In the genomic region with DNA sequence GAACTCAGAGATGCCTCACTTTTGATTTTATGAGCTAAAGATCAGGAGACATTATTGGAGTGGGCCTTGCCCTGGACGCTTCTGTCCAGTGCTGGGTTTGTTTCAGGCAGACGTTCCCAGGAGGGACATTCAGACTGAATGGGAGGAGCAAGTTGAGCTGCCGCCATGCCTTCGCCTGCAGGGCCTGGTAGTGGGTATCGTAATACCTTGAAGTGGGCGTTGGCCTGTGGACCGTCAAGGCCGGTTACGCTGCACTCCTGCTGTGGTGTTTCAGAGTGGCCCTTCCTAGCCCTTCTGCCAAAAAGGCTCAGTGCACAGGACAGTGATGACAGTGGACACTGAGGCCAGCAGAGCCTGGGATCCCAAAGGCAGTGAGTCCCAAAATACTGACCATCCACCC, we compare ENCODE assay signal across 22 cellular contexts. TPM values are rescaled to one million over a fixed set of nuclear protein-coding genes. Genes with fewer than 3 reads are reported as not detected.
DNase-seq lines count a peak whose midpoint lies in the region; ATAC-seq and TF ChIP-seq lines count a peak whose summit lies in the region.
"Had no signal": no experiment of that assay in that cellular context is flagged by ENCODE, and none has a peak within 500 bp of the region (broad histone marks: within the 10 kb centered on the region; RNA-seq: fewer than 3 reads in every experiment).

No MANE protein-coding gene starts in this region.

- H3K4me3 ChIP-seq in mucosa of stomach (ENCODE audit: low read length) (no peak overlapping the region), stomach (no peak overlapping the region)
- H3K4me3 ChIP-seq: GM12878, HAP-1, MG63 had no signal

- H3K4me1 Mint-ChIP-seq in WTC11 (peaks cover 22% of the 10 kb centered on the region), progenitor cell of endocrine pancreas (ENCODE audit: low read depth) (peaks cover 24% of the 10 kb centered on the region), immature natural killer cell (no peaks in the 10 kb centered on the region)

- TF ChIP-seq EP300 in stomach (IDR thresholded peaks at IDR 0.05) = no peak

- H3K27me3 Mint-ChIP-seq in WTC11 (ENCODE audit: low read depth) = peaks cover 24% of the 10 kb centered on the region
- H3K27me3 Mint-ChIP-seq in progenitor cell of endocrine pancreas = peaks cover 40% of the 10 kb centered on the region
- H3K27me3 Mint-ChIP-seq in immature natural killer cell (ENCODE audit: low read depth in 3 of 3) = peaks cover 6 to 22% (median 18%) of the 10 kb centered on the region in 3 donors

- H3K9me3 Mint-ChIP-seq in WTC11 = no peaks in the 10 kb centered on the region
- no peaks in the 10 kb centered on the region for H3K9me3 Mint-ChIP-seq in progenitor cell of endocrine pancreas (ENCODE audit: low read depth)
- peaks cover 0 to 6% (median 0%) of the 10 kb centered on the region in 6 donors for H3K9me3 Mint-ChIP-seq in immature natural killer cell
- H3K9me3 Mint-ChIP-seq: CD4-positive, alpha-beta T cell; IgD-negative memory B cell had no signal

- ATAC-seq in WTC11 = no peak
- ATAC-seq: GM12878, PC-3, SK-N-SH treated with all-trans-retinoic acid at 6 μM for 48 hours had no signal

- DNase-seq in COLO668 (lab: John Stamatoyannopoulos, UW; ENCODE audit: unreplicated experiment) = peak; percentile 52
- DNase-seq in NCI-H2196 treated with DMSO at 0.1 percent for 48 hours (lab: John Stamatoyannopoulos, UW; ENCODE audit: unreplicated experiment) = peak; percentile 40
- no peak for DNase-seq in WTC11 (ENCODE audit: low spot score)
- DNase-seq in stomach = no peak
- no peak for DNase-seq in progenitor cell of endocrine pancreas (ENCODE audit: low spot score, unreplicated experiment)
- no peak for DNase-seq in immature natural killer cell
- DNase-seq: CD4-positive, alpha-beta T cell; EL; Karpas-422; MG63; NCI-H1092; NCI-H1436 treated with DMSO at 0.1 percent for 48 hours; NCI-H774; PC-3; SIG-M5 had no signal

- POLR2A ChIA-PET in WTC11 (lab: Charles Lee) = no interaction called here

- CTCF ChIA-PET in WTC11 (lab: Charles Lee) = interaction anchor here (2.8 to 3.9 kb wide), 2 partner anchors 35 to 51 kb away, joined by 10 to 23 read pairs; no protein-coding TSS in a partner anchor

- intact Hi-C loops in stomach (cut with DNase I; ENCODE audit: low total_unique reads) = no loop called here

- peak overlapping the region; percentile 94 for H3K9ac ChIP-seq in mucosa of stomach (ENCODE audit: low read length)

- 80 to 94% (median 89%) methylated on average over 9 of the region's 9 CpGs for WGBS in stomach, 5 donors

- no peaks in the 10 kb centered on the region for H3K36me3 Mint-ChIP-seq in WTC11
- no peaks in the 10 kb centered on the region for H3K36me3 Mint-ChIP-seq in progenitor cell of endocrine pancreas (ENCODE audit: insufficient read depth)
- no peaks in the 10 kb centered on the region for H3K36me3 Mint-ChIP-seq in immature natural killer cell
- H3K36me3 Mint-ChIP-seq: IgD-negative memory B cell had no signal

- no peak for TF ChIP-seq POLR2A in stomach (IDR thresholded peaks at IDR 0.05)

- peak overlapping the region; percentile 78; the same call in 1 of the 2 replicates for H3K4me3 Mint-ChIP-seq in WTC11
- no peak overlapping the region for H3K4me3 Mint-ChIP-seq in progenitor cell of endocrine pancreas (ENCODE audit: low read depth)
- no peak overlapping the region for H3K4me3 Mint-ChIP-seq in immature natural killer cell
- H3K4me3 Mint-ChIP-seq: CD4-positive, alpha-beta T cell; IgD-negative memory B cell had no signal

- H3K27ac ChIP-seq in stomach = peak overlapping the region in 1 of 5 donors; percentile 2
- H3K27ac ChIP-seq: RWPE1 had no signal

- H3K36me3 ChIP-seq in mucosa of stomach (ENCODE audit: control insufficient read depth, insufficient read depth, low read length) = peaks cover 9% of the 10 kb centered on the region
- H3K36me3 ChIP-seq in stomach = no peaks in the 10 kb centered on the region
- H3K36me3 ChIP-seq: HAP-1, MG63 had no signal

- TF ChIP-seq CTCF in WTC11 (IDR thresholded peaks at IDR 0.05) (no peak), stomach (IDR thresholded peaks at IDR 0.05) (no peak), progenitor cell of endocrine pancreas (IDR thresholded peaks at IDR 0.05; ENCODE audit: unreplicated experiment) (no peak)

- H3K9me3 ChIP-seq in mucosa of stomach (ENCODE audit: control insufficient read depth, low read length) = no peaks in the 10 kb centered on the region
- no peaks in the 10 kb centered on the region for H3K9me3 ChIP-seq in stomach
- H3K9me3 ChIP-seq: MG63 had no signal

- no peak overlapping the region for H3K27ac Mint-ChIP-seq in WTC11
- H3K27ac Mint-ChIP-seq in progenitor cell of endocrine pancreas = no peak overlapping the region
- H3K27ac Mint-ChIP-seq in immature natural killer cell = no peak overlapping the region
- H3K27ac Mint-ChIP-seq: CD4-positive, alpha-beta T cell; IgD-negative memory B cell had no signal

- H3K27me3 ChIP-seq in mucosa of stomach (ENCODE audit: control insufficient read depth, insufficient read depth, low read length) (peaks cover 5% of the 10 kb centered on the region), stomach (peaks cover 0 to 25% (median 15%) of the 10 kb centered on the region in 3 donors)

- H3K4me1 ChIP-seq in mucosa of stomach (ENCODE audit: control insufficient read depth, insufficient read depth, low read length) = peaks cover 56% of the 10 kb centered on the region
- peaks cover 26 to 43% (median 34%) of the 10 kb centered on the region in 4 donors for H3K4me1 ChIP-seq in stomach
- H3K4me1 ChIP-seq: HAP-1 had no signal

TF ChIP-seq in WTC11, 78 proteins besides CTCF, POLR2A, EP300 and RAD21:
- TF ChIP-seq PRRX2 (CRISPR knock-in tag; IDR thresholded peaks at IDR 0.05) (no peak), ATF1 (CRISPR knock-in tag; IDR thresholded peaks at IDR 0.05) (no peak), MYBL2 (CRISPR knock-in tag; IDR thresholded peaks at IDR 0.05) (no peak), OVOL2 (CRISPR knock-in tag; IDR thresholded peaks at IDR 0.05; ENCODE audit: borderline replicate concordance) (no peak), FOXP1 (CRISPR knock-in tag; IDR thresholded peaks at IDR 0.05; ENCODE audit: borderline replicate concordance) (no peak), JAZF1 (CRISPR knock-in tag; IDR thresholded peaks at IDR 0.05) (no peak), ZNF671 (CRISPR knock-in tag; IDR thresholded peaks at IDR 0.05) (no peak), NR3C1 (CRISPR knock-in tag; conservative IDR thresholded peaks at IDR 0.05; ENCODE audit: low read depth) (no peak), SMAD4 (CRISPR knock-in tag; IDR thresholded peaks at IDR 0.05) (no peak)
- TF ChIP-seq, protein P1, sequence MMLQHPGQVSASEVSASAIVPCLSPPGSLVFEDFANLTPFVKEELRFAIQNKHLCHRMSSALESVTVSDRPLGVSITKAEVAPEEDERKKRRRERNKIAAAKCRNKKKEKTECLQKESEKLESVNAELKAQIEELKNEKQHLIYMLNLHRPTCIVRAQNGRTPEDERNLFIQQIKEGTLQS (CRISPR knock-in tag; conservative IDR thresholded peaks at IDR 0.05) = no peak
- TF ChIP-seq, protein P2, sequence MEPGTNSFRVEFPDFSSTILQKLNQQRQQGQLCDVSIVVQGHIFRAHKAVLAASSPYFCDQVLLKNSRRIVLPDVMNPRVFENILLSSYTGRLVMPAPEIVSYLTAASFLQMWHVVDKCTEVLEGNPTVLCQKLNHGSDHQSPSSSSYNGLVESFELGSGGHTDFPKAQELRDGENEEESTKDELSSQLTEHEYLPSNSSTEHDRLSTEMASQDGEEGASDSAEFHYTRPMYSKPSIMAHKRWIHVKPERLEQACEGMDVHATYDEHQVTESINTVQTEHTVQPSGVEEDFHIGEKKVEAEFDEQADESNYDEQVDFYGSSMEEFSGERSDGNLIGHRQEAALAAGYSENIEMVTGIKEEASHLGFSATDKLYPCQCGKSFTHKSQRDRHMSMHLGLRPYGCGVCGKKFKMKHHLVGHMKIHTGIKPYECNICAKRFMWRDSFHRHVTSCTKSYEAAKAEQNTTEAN (CRISPR knock-in tag; IDR thresholded peaks at IDR 0.05) = no peak
- TF ChIP-seq, protein P3, sequence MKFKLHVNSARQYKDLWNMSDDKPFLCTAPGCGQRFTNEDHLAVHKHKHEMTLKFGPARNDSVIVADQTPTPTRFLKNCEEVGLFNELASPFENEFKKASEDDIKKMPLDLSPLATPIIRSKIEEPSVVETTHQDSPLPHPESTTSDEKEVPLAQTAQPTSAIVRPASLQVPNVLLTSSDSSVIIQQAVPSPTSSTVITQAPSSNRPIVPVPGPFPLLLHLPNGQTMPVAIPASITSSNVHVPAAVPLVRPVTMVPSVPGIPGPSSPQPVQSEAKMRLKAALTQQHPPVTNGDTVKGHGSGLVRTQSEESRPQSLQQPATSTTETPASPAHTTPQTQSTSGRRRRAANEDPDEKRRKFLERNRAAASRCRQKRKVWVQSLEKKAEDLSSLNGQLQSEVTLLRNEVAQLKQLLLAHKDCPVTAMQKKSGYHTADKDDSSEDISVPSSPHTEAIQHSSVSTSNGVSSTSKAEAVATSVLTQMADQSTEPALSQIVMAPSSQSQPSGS (CRISPR knock-in tag; IDR thresholded peaks at IDR 0.05; ENCODE audit: borderline replicate concordance, low read depth) = no peak

RNA-seq across cellular contexts. Expression of a gene that starts 1.6 kb away (rescaled TPM):
- total RNA-seq in WTC11 (2021) (1.4 to 3.6 TPM (median 3.0 TPM) in 3 replicates), stomach (10 to 100 TPM in 4 of 5 donors, not detected in 1; 12.3 to 95.3 (median 54.8) TPM), progenitor cell of endocrine pancreas (8.2 and 10.1 TPM in 2 replicates)
- polyA plus RNA-seq in stomach (100 to 1,000 TPM in 1 of 3 donors, 10 to 100 TPM in 2; 40.6 to 103 (median 98.7) TPM), immature natural killer cell (not detected)
- total RNA-seq: CD4-positive, alpha-beta T cell; GM12878; PC-3 had no signal
- polyA plus RNA-seq: BJ, IgD-negative memory B cell had no signal

RNA-seq across cellular contexts. Expression of a gene that starts 43.6 kb away (rescaled TPM):
- total RNA-seq in WTC11 (2021) (2.6 to 4.0 TPM (median 2.7 TPM) in 3 replicates), stomach (10 to 100 TPM in 4 of 5 donors, 1 to 10 TPM in 1; 8.7 to 85.8 (median 51.6) TPM), progenitor cell of endocrine pancreas (0.69 and 0.86 TPM in 2 replicates)
- polyA plus RNA-seq in stomach (10 to 100 TPM in 1 of 3 donors, 1 to 10 TPM in 2; 5.0 to 22.8 (median 5.3) TPM), immature natural killer cell (10 to 100 TPM in 2 of 3 donors, 1 to 10 TPM in 1; 4.0 to 24.2 (median 11.1) TPM)

Comparison
In these comparisons a context has a peak if more than half of its experiments do, and no peak if none do; other contexts are left out.
1. DNase-seq: peak in COLO668 (single experiment) and NCI-H2196 treated with DMSO at 0.1 percent for 48 hours (single experiment); none in WTC11 (single experiment), stomach (single experiment), progenitor cell of endocrine pancreas (single experiment) and immature natural killer cell (0 of 3).